ENCODE assay signal across 10 cellular contexts in genomic region chr1:2208309-2209239, GRCh38. TPM values are rescaled to one million over a fixed set of nuclear protein-coding genes. Genes with fewer than 3 reads are reported as not detected.
DNase-seq lines count a peak whose midpoint lies in the region; ATAC-seq and TF ChIP-seq lines count a peak whose summit lies in the region.
"Had no signal": no experiment of that assay in that cellular context is flagged by ENCODE, and none has a peak within 500 bp of the region (broad histone marks: within the 10 kb centered on the region; RNA-seq: fewer than 3 reads in every experiment).

No MANE protein-coding gene starts in this region.

- H3K9me3 Mint-ChIP-seq in immature natural killer cell: no peaks in the 10 kb centered on the region

- H3K79me2 ChIP-seq in MM.1S (ENCODE audit: low read length): no peaks in the 10 kb centered on the region

- H3K9me3 ChIP-seq in skeletal muscle tissue (ENCODE audit: control insufficient read depth in 3 of 3, low read length in 3 of 3) (no peaks in the 10 kb centered on the region), MM.1S (replicated peaks; ENCODE audit: insufficient read depth, low read length) (no peaks in the 10 kb centered on the region)

- peak overlapping the region in 1 of 5 donors; percentile 27 for H3K4me3 Mint-ChIP-seq in immature natural killer cell

- no peak for ATAC-seq in left ventricle myocardium superior
- no peak for ATAC-seq in HG03097 (IDR thresholded peaks at IDR 0.05; ENCODE audit: low FRiP score, unreplicated experiment)

- no peaks in the 10 kb centered on the region for H3F3A ChIP-seq in MM.1S (ENCODE audit: insufficient read depth, low read length)

- TF ChIP-seq CTCF in MM.1S (IDR thresholded peaks at IDR 0.05; ENCODE audit: low read length): no peak

- H3K27me3 ChIP-seq in skeletal muscle tissue (ENCODE audit: control insufficient read depth in 3 of 3, insufficient read depth in 3 of 3, low read length in 3 of 3): no peaks in the 10 kb centered on the region
- H3K27me3 ChIP-seq in MM.1S (replicated peaks; ENCODE audit: insufficient read depth, low read length): peaks cover 69% of the 10 kb centered on the region

- H3K4me1 ChIP-seq in skeletal muscle tissue (ENCODE audit: control insufficient read depth in 3 of 3, insufficient read depth in 3 of 3, low read length in 3 of 3) (peaks cover 60 to 64% (median 62%) of the 10 kb centered on the region in 3 donors), MM.1S (ENCODE audit: low read length) (peaks cover 9% of the 10 kb centered on the region; the same call in 1 of the 2 replicates)

- H3K27ac ChIP-seq in angular gyrus (ENCODE audit: low read depth, low read length) (peak overlapping the region; percentile 20), skeletal muscle tissue (ENCODE audit: low read depth, low read length) (peak overlapping the region; percentile 83), MM.1S (ENCODE audit: low read length) (no peak overlapping the region)

- intact Hi-C loops in left ventricle myocardium superior (cut with micrococcal nuclease): no loop called here

- H3K4me1 Mint-ChIP-seq in immature natural killer cell: peaks cover 0 to 6% of the 10 kb centered on the region in 2 donors

- no peaks in the 10 kb centered on the region for H3K9me2 ChIP-seq in MM.1S (replicated peaks; ENCODE audit: insufficient read depth, low read length)

- H3K4me3 ChIP-seq in skeletal muscle tissue (ENCODE audit: low read length in 3 of 3) (no peak overlapping the region), MM.1S (ENCODE audit: low read length) (no peak overlapping the region)

- no peaks in the 10 kb centered on the region for H4K20me1 ChIP-seq in MM.1S (ENCODE audit: insufficient read depth, low read length)

- H2AFZ ChIP-seq in MM.1S (ENCODE audit: low read length): no peak overlapping the region

- no peaks in the 10 kb centered on the region for H3K36me3 Mint-ChIP-seq in immature natural killer cell

- H3K27ac Mint-ChIP-seq in immature natural killer cell: peak overlapping the region in 1 of 6 donors; percentile 58

- peak; percentile 81 for DNase-seq in GM04504 (ENCODE audit: low read depth)
- DNase-seq in left ventricle myocardium superior: peak; percentile 60
- DNase-seq in NCI-H510A treated with DMSO at 0.1 percent for 48 hours (lab: John Stamatoyannopoulos, UW): no peak
- no peak for DNase-seq in immature natural killer cell
- no peak for DNase-seq in MM.1S
- DNase-seq: activated CD8-positive, alpha-beta memory T cell treated with anti-CD3 and anti-CD28 coated beads for 24 hours; Karpas-422 had no signal

- H3K9ac ChIP-seq in skeletal muscle tissue (ENCODE audit: low read depth in 1 of 3, low read length in 3 of 3) (peak overlapping the region in 2 of 3 donors; percentile 10 to 33), MM.1S (ENCODE audit: low read length) (no peak overlapping the region)

- H3K27me3 Mint-ChIP-seq in immature natural killer cell (ENCODE audit: low read depth in 3 of 3): peaks cover 2 to 5% (median 2%) of the 10 kb centered on the region in 3 donors

- H3K36me3 ChIP-seq in skeletal muscle tissue (ENCODE audit: control insufficient read depth in 3 of 3, insufficient read depth in 3 of 3, low read length in 3 of 3) (no peaks in the 10 kb centered on the region), MM.1S (replicated peaks; ENCODE audit: insufficient read depth, low read length) (no peaks in the 10 kb centered on the region)

- no peak overlapping the region for H3K4me2 ChIP-seq in MM.1S (ENCODE audit: low read depth, low read length)

RNA-seq across cellular contexts. Expression of gene FAAP20, which starts 14.0 kb away (rescaled TPM):
- 38.4 TPM for total RNA-seq in left ventricle myocardium superior
- total RNA-seq in skeletal muscle tissue: 13.0 TPM
- polyA plus RNA-seq in immature natural killer cell: 10 to 100 TPM; 56.7 to 99.6 (median 79.2) TPM

RNA-seq across cellular contexts. Expression of gene SKI, which starts 19.5 kb away (rescaled TPM):
- total RNA-seq in left ventricle myocardium superior (35.3 TPM), skeletal muscle tissue (19.3 TPM)
- polyA plus RNA-seq in immature natural killer cell: 1 to 10 TPM in 1 of 3 donors, under 1 TPM in 1, not detected in 1; 0.87 to 1.0 TPM

Comparison
In these comparisons a context has a peak if more than half of its experiments do, and no peak if none do; other contexts are left out.
1. DNase-seq: peak in GM04504 (single experiment) and left ventricle myocardium superior (single experiment); none in NCI-H510A treated with DMSO at 0.1 percent for 48 hours (single experiment), immature natural killer cell (0 of 3) and MM.1S (single experiment).